Comparison of ENCODE assay signal across 35 cellular contexts in genomic region chr16:56339431-56340195, GRCh38.
"Had no signal": no experiment of that assay in that cellular context is flagged by ENCODE, and none has a peak within 500 bp of the region (broad histone marks: within the 10 kb centered on the region; RNA-seq: fewer than 3 reads in every experiment).

No MANE protein-coding gene starts in this region.

- H3K9me3 Mint-ChIP-seq: activated CD4-positive, alpha-beta memory T cell treated with anti-CD3 and anti-CD28 coated beads, Interleukin-2, amount 10 ng/mL, durations not matched to agents 7 days and 5 days; activated naive CD8-positive, alpha-beta T cell treated with anti-CD3 and anti-CD28 coated beads for 36 hours had no signal

- H3K4me1 ChIP-seq: breast epithelium, Peyer's patch had no signal

- H3K27me3 Mint-ChIP-seq: activated CD4-positive, alpha-beta memory T cell treated with anti-CD3 and anti-CD28 coated beads, Interleukin-2, amount 10 ng/mL, durations not matched to agents 7 days and 5 days; activated CD8-positive, alpha-beta memory T cell treated with anti-CD3 and anti-CD28 coated beads, Interleukin-2, amount 10 ng/mL, durations not matched to agents 7 days and 5 days; activated naive CD8-positive, alpha-beta T cell treated with anti-CD3 and anti-CD28 coated beads for 36 hours had no signal

- H3K4me3 Mint-ChIP-seq: activated CD4-positive, alpha-beta memory T cell treated with anti-CD3 and anti-CD28 coated beads, Interleukin-2, amount 10 ng/mL, durations not matched to agents 7 days and 5 days; activated CD8-positive, alpha-beta memory T cell treated with anti-CD3 and anti-CD28 coated beads, Interleukin-2, amount 10 ng/mL, durations not matched to agents 7 days and 5 days; activated naive CD8-positive, alpha-beta T cell treated with anti-CD3 and anti-CD28 coated beads for 36 hours had no signal

- H3K27ac Mint-ChIP-seq: activated CD4-positive, alpha-beta memory T cell treated with anti-CD3 and anti-CD28 coated beads, Interleukin-2, amount 10 ng/mL, durations not matched to agents 7 days and 5 days; activated CD8-positive, alpha-beta memory T cell treated with anti-CD3 and anti-CD28 coated beads, Interleukin-2, amount 10 ng/mL, durations not matched to agents 7 days and 5 days; activated naive CD8-positive, alpha-beta T cell treated with anti-CD3 and anti-CD28 coated beads for 36 hours had no signal

- ATAC-seq: activated CD8-positive, alpha-beta memory T cell treated with anti-CD3 and anti-CD28 coated beads, Interleukin-2, amount 10 ng/mL, durations not matched to agents 7 days and 5 days; PC-3 had no signal

- H3K36me3 ChIP-seq: breast epithelium had no signal

- H3K4me1 Mint-ChIP-seq: activated CD4-positive, alpha-beta memory T cell treated with anti-CD3 and anti-CD28 coated beads, Interleukin-2, amount 10 ng/mL, durations not matched to agents 7 days and 5 days; activated CD8-positive, alpha-beta memory T cell treated with anti-CD3 and anti-CD28 coated beads, Interleukin-2, amount 10 ng/mL, durations not matched to agents 7 days and 5 days; activated naive CD8-positive, alpha-beta T cell treated with anti-CD3 and anti-CD28 coated beads for 36 hours had no signal

- DNase-seq: activated CD4-positive, alpha-beta memory T cell treated with anti-CD3 and anti-CD28 coated beads, Interleukin-2, amount 10 ng/mL, durations not matched to agents 7 days and 5 days; activated CD4-positive, alpha-beta T cell treated with anti-CD3 and anti-CD28 coated beads for 1 hour; activated CD4-positive, alpha-beta T cell treated with anti-CD3 and anti-CD28 coated beads for 48 hours; activated CD4-positive, CD25-positive, alpha-beta regulatory T cell; activated CD8-positive, alpha-beta memory T cell treated with anti-CD3 and anti-CD28 coated beads for 24 hours; activated CD8-positive, alpha-beta memory T cell treated with anti-CD3 and anti-CD28 coated beads, Interleukin-2, amount 10 ng/mL, durations not matched to agents 7 days and 5 days; activated CD8-positive, alpha-beta memory T cell treated with anti-CD3 and anti-CD28 coated beads, Interleukin-2, amount 50 U/mL, for 48 hours; activated effector memory CD4-positive, alpha-beta T cell treated with Interleukin-2 at 50 U/mL for 16 hours; activated naive CD4-positive, alpha-beta T cell treated with anti-CD3 and anti-CD28 coated beads, Interleukin-2, amount 50 U/mL, for 16 hours; activated naive CD8-positive, alpha-beta T cell treated with anti-CD3 and anti-CD28 coated beads for 36 hours; activated T-cell treated with anti-CD3 and anti-CD28 coated beads, Interleukin-2, amount 50 U/mL, for 48 hours; amniotic stem cell; aorta; MM.1S; NCI-H1092 treated with DMSO at 0.1 percent for 48 hours; NCI-H1417; NCI-H146; NCI-H187; NCI-H2029 treated with DMSO at 0.1 percent for 48 hours; NCI-H2107; NCI-H2171; NCI-H510A; NCI-H526; NCI-H748 treated with DMSO at 0.1 percent for 48 hours; NK-92 treated with Interleukin-12 subunit alpha and Interleukin-12 subunit beta, amount 100 ng/mL, for 24 hours; PC-3; Peyer's patch; RPMI8226; SW 1271; T-helper 1 cell; T-helper 2 cell; T-helper 9 cell had no signal

- H3K4me3 ChIP-seq: breast epithelium, Peyer's patch had no signal

- H3K36me3 Mint-ChIP-seq: activated CD8-positive, alpha-beta memory T cell treated with anti-CD3 and anti-CD28 coated beads, Interleukin-2, amount 10 ng/mL, durations not matched to agents 7 days and 5 days; activated naive CD8-positive, alpha-beta T cell treated with anti-CD3 and anti-CD28 coated beads for 36 hours had no signal

- H3K27me3 ChIP-seq: breast epithelium, Peyer's patch had no signal

- H3K9me3 ChIP-seq: breast epithelium, Peyer's patch had no signal

- H3K27ac ChIP-seq: breast epithelium, KMS-11, Peyer's patch, VCaP had no signal
